ENCODE assay signal across 8 cellular contexts in the genomic region with DNA sequence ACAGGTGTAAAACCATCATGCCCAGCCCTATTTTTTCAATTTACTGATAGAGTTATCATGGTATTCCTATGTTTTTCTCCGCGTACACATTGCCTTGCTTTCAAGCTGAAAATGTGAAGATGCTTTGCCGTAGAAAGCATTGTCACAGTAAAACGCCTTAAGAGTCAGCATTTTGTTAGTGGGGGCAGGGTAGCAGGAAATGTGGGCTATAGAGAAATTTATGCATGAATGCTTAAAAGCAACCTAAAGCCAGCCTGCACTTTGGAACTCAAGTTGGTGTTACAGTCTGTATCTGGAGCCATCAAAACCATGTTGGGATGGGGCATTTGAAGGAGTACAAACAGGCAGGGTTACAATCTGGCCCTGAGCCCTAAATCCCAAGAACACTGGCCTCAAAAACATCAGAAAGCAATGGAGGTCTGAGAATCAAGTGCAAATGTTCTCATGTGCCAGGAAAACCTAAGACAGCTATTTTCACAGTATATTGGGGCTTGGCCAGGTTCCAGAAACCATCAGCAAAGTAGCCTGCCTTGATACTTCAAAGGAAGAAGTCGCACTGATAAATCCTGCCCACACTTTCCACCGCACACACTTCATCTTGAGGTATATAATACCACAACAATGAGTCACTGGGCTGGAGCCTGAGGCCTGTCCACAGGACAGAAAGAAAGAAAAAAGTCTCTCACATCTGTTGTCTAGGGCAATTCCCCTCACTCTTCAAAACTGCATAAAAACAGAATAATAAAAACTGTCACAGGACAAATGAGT.
DNase-seq lines count a peak whose midpoint lies in the region; ATAC-seq and TF ChIP-seq lines count a peak whose summit lies in the region.

No MANE protein-coding gene starts in this region.

- no peaks in the 10 kb centered on the region for H3K9me3 Mint-ChIP-seq in activated T-cell treated with anti-CD3 and anti-CD28 coated beads, Interleukin-2, amount 50 U/mL, for 72 hours

- peaks cover 26% of the 10 kb centered on the region for H3K4me1 Mint-ChIP-seq in activated T-cell treated with anti-CD3 and anti-CD28 coated beads, Interleukin-2, amount 50 U/mL, for 72 hours (ENCODE audit: low read depth)

- no peak for TF ChIP-seq CTCF in kidney epithelial cell (IDR thresholded peaks at IDR 0.05; ENCODE audit: insufficient read depth, low read length, poor library complexity, severe bottlenecking)

- H3K27ac Mint-ChIP-seq in activated T-cell treated with anti-CD3 and anti-CD28 coated beads, Interleukin-2, amount 50 U/mL, for 72 hours, result peak overlapping the region; percentile 76

- no peaks in the 10 kb centered on the region for H3K36me3 ChIP-seq in kidney epithelial cell (ENCODE audit: control insufficient read depth, insufficient read depth, low read length)

- DNase-seq in activated CD4-positive, CD25-positive, alpha-beta regulatory T cell (lab: John Stamatoyannopoulos, UW), result no peak
- DNase-seq in NOMO-1 treated with DMSO at 0.1 percent for 48 hours (lab: John Stamatoyannopoulos, UW; ENCODE audit: unreplicated experiment) (peak; percentile 93), kidney epithelial cell (ENCODE audit: low read depth) (peak; percentile 98), NCI-H1092 treated with DMSO at 0.1 percent for 48 hours (lab: John Stamatoyannopoulos, UW) (no peak)
- peak; percentile 76 to 83 for DNase-seq in activated T-cell treated with anti-CD3 and anti-CD28 coated beads, Interleukin-2, amount 50 U/mL, for 72 hours
- DNase-seq in stimulated activated CD8-positive, alpha-beta memory T cell treated with anti-CD3 and anti-CD28 coated beads, Interleukin-7, amount 100 ng/mL, for 48 hours (ENCODE audit: extremely low read depth in 1 of 2, low read depth in 1 of 2), result peak; percentile 53 to 77

- H3K4me3 ChIP-seq in kidney epithelial cell (ENCODE audit: low read depth, low read length), result no peak overlapping the region

- H3K4me3 Mint-ChIP-seq in activated T-cell treated with anti-CD3 and anti-CD28 coated beads, Interleukin-2, amount 50 U/mL, for 72 hours, result peak overlapping the region; percentile 44

- H3K27me3 ChIP-seq in kidney epithelial cell (ENCODE audit: control insufficient read depth, insufficient read depth, low read length), result no peaks in the 10 kb centered on the region

- peaks cover 60% of the 10 kb centered on the region for H3K27me3 Mint-ChIP-seq in activated T-cell treated with anti-CD3 and anti-CD28 coated beads, Interleukin-2, amount 50 U/mL, for 72 hours (ENCODE audit: low read depth)

- peak; percentile 57 to 66 for ATAC-seq in activated CD4-positive, CD25-positive, alpha-beta regulatory T cell treated with anti-CD3 and anti-CD28 coated beads, Interleukin-2, amount 50 U/mL, for 24 hours
- ATAC-seq in HG02885 (IDR thresholded peaks at IDR 0.05; ENCODE audit: poor library complexity, unreplicated experiment), result peak; percentile 91
- ATAC-seq in activated T-cell treated with anti-CD3 and anti-CD28 coated beads, Interleukin-2, amount 50 U/mL, for 72 hours (replicated peaks in 1 of 2), result peak; percentile 94 to 95

- H3K36me3 Mint-ChIP-seq in activated T-cell treated with anti-CD3 and anti-CD28 coated beads, Interleukin-2, amount 50 U/mL, for 72 hours (ENCODE audit: insufficient read depth in 2 of 2), result no peaks in the 10 kb centered on the region

Comparison
In these comparisons a context has a peak if more than half of its experiments do, and no peak if none do; other contexts are left out.
1. DNase-seq: peak in NOMO-1 treated with DMSO at 0.1 percent for 48 hours (single experiment), activated T-cell treated with anti-CD3 and anti-CD28 coated beads, Interleukin-2, amount 50 U/mL, for 72 hours (2 of 2), kidney epithelial cell (single experiment) and stimulated activated CD8-positive, alpha-beta memory T cell treated with anti-CD3 and anti-CD28 coated beads, Interleukin-7, amount 100 ng/mL, for 48 hours (2 of 2); none in activated CD4-positive, CD25-positive, alpha-beta regulatory T cell (0 of 4) and NCI-H1092 treated with DMSO at 0.1 percent for 48 hours (single experiment).
2. Peak in every context shown above with its lines, with median percentiles within 50 percentile points of each other: ATAC-seq.